ENCODE assay signal across 18 cellular contexts in genomic region chr13:46113596-46113995, GRCh38. TPM values are rescaled to one million over a fixed set of nuclear protein-coding genes. Genes with fewer than 3 reads are reported as not detected.
DNase-seq lines count a peak whose midpoint lies in the region; ATAC-seq and TF ChIP-seq lines count a peak whose summit lies in the region.
"Had no signal": no experiment of that assay in that cellular context is flagged by ENCODE, and none has a peak within 500 bp of the region (broad histone marks: within the 10 kb centered on the region; RNA-seq: fewer than 3 reads in every experiment).

No MANE protein-coding gene starts in this region.

- no peaks in the 10 kb centered on the region for H3K36me3 ChIP-seq in brain microvascular endothelial cell (replicated peaks)
- H3K36me3 ChIP-seq in kidney epithelial cell (ENCODE audit: control insufficient read depth, insufficient read depth, low read length) = no peaks in the 10 kb centered on the region

- TF ChIP-seq CTCF in NB4 (IDR thresholded peaks at IDR 0.05; ENCODE audit: low read depth, low read length) = no peak
- TF ChIP-seq CTCF in brain microvascular endothelial cell (IDR thresholded peaks at IDR 0.05; ENCODE audit: low read depth, low read length, missing control alignments) = no peak
- TF ChIP-seq CTCF in kidney epithelial cell (IDR thresholded peaks at IDR 0.05; ENCODE audit: insufficient read depth, low read length, poor library complexity, severe bottlenecking) = no peak
- TF ChIP-seq CTCF in lower leg skin (IDR thresholded peaks at IDR 0.05) = no peak

- H3K27me3 ChIP-seq in brain microvascular endothelial cell (replicated peaks) = no peaks in the 10 kb centered on the region
- H3K27me3 ChIP-seq in kidney epithelial cell (ENCODE audit: control insufficient read depth, insufficient read depth, low read length) = no peaks in the 10 kb centered on the region
- H3K27me3 ChIP-seq: body of pancreas had no signal

- DNase-seq in Daoy (ENCODE audit: low read depth) (peak; percentile 74), NB4 (ENCODE audit: low read depth) (peak; percentile 68), brain microvascular endothelial cell (peak; percentile 73), kidney epithelial cell (ENCODE audit: low read depth) (peak; percentile 74), lower leg skin (ENCODE audit: low spot score in 2 of 2) (no peak), DMS153 (lab: John Stamatoyannopoulos, UW) (no peak), NCI-H1436 (lab: John Stamatoyannopoulos, UW) (no peak)
- DNase-seq: activated CD4-positive, alpha-beta memory T cell treated with anti-CD3 and anti-CD28 coated beads, Interleukin-2, amount 10 ng/mL, durations not matched to agents 7 days and 5 days; effector memory CD4-positive, alpha-beta T cell; H9; NCI-H1694 treated with DMSO at 0.1 percent for 48 hours; NCI-H524; stimulated activated CD4-positive, alpha-beta T cell treated with anti-CD3 and anti-CD28 coated beads, Interleukin-12 subunit alpha, Interleukin-12 subunit beta, amount 100 ng/mL, for 4 hours; T1000 had no signal

- intact Hi-C loops in lower leg skin (cut with DNase I; ENCODE audit: low total_unique reads) = no loop called here

- TF ChIP-seq POLR2A in NB4 (IDR thresholded peaks at IDR 0.05; ENCODE audit: extremely low read depth, insufficient read length) = no peak
- TF ChIP-seq POLR2A in lower leg skin (IDR thresholded peaks at IDR 0.05) = no peak

- peak overlapping the region; percentile 23 for H3K27ac ChIP-seq in brain microvascular endothelial cell
- H3K27ac ChIP-seq: body of pancreas, parathyroid adenoma, RWPE1 had no signal

- WGBS in lower leg skin, 2 donors = 84 to 95% methylated on average over 2 of the region's 2 CpGs

- ATAC-seq in GM19328 (IDR thresholded peaks at IDR 0.05; ENCODE audit: unreplicated experiment) = no peak
- ATAC-seq: body of pancreas had no signal

- in situ Hi-C loops in brain microvascular endothelial cell (cut with HindIII; ENCODE audit: low pct_ligation_motif_present, low sequenced_read_pairs) = no loop called here

- no peak overlapping the region for H3K4me3 ChIP-seq in NB4 (ENCODE audit: low read depth, low read length)
- no peak overlapping the region for H3K4me3 ChIP-seq in brain microvascular endothelial cell (ENCODE audit: low read depth, low read length)
- H3K4me3 ChIP-seq in kidney epithelial cell (ENCODE audit: low read depth, low read length) = no peak overlapping the region
- no peak overlapping the region for H3K4me3 ChIP-seq in lower leg skin (ENCODE audit: low read depth, poor library complexity, severe bottlenecking)
- H3K4me3 ChIP-seq: body of pancreas had no signal

RNA-seq across cellular contexts. Expression of gene CPB2, which starts 8.8 kb away (rescaled TPM):
- total RNA-seq in Daoy (2014; rRNA removed; shearing (Covaris generic)) = not detected in 2 replicates
- total RNA-seq in kidney epithelial cell (not detected in 2 replicates), lower leg skin (under 1 TPM in 3 of 4 donors, not detected in 1; 0.25 to 0.42 (median 0.29) TPM)
- total RNA-seq: activated CD4-positive, alpha-beta memory T cell treated with anti-CD3 and anti-CD28 coated beads, Interleukin-2, amount 10 ng/mL, durations not matched to agents 7 days and 5 days; H9 had no signal

Comparison
In these comparisons a context has a peak if more than half of its experiments do, and no peak if none do; other contexts are left out.
1. DNase-seq: peak in Daoy (single experiment), NB4 (single experiment), brain microvascular endothelial cell (single experiment) and kidney epithelial cell (single experiment); none in lower leg skin (0 of 2), DMS153 (single experiment) and NCI-H1436 (single experiment).